ENCODE assay signal across 8 cellular contexts in the genomic region with DNA sequence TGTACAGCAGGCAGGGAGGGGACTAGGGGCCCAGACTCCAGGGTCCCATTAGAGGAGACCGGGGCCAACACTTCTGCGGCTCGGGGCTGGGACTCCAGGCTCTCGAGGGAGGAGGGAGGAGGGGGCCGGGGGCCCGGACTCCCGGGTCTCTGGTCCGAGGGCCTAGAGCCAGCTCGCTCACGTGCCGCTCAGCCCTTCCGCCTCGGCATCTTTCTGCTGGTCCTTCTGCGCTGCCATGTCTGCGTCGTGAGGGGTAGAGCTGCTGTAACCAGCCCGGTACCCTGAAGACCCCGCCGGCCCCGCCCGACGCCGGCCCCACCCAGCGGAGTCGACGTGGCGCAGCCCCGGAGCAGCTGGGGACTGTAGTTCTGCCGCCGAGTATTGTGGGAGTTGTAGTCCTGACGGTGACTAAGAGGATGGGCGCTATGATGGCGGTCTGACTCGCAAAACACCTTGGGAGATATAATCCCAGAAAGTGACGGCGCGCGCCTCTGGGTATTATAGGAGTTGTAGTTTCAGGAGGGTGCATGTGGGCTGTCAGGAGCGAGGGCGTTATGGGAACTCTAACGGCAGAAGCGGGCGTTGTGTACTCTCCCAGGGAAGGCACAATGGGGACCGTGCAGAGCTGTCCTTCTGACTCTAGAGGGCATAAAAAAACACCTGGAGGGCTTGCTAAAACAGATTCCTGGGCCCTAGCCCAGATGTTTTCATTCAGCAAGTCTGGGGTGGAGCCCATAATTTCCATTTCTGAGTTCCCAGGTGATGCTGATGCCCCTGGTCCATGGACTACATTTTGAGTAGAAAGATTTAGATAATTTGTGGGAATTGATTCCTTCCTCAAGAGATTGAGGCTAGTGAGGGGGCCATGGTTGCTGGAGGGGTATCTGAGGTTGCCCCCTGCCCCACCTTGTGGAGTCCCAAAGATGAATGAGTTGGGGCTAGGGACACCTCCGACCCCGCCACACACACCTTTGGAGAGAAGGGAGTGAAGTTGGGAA. TPM values are rescaled to one million over a fixed set of nuclear protein-coding genes. Genes with fewer than 3 reads are reported as not detected.
DNase-seq lines count a peak whose midpoint lies in the region; ATAC-seq lines count a peak whose summit lies in the region.

Gene RABAC1 (minus strand): TSS at position 266 of the 998 bp plus-strand sequence. CDS start 29 bp downstream, at position 237.

- peak; percentile 83 to 93 (median 85) for DNase-seq in CD4-positive, alpha-beta memory T cell
- DNase-seq in HS-27A (ENCODE audit: low read depth) (peak; percentile 91), NK-92 (lab: John Stamatoyannopoulos, UW; ENCODE audit: unreplicated experiment) (peak; percentile 32), lung microvascular endothelial cell (ENCODE audit: low read depth in 2 of 2) (peak; percentile 88 to 92)
- peak; percentile 66 to 78 for DNase-seq in activated CD8-positive, alpha-beta memory T cell treated with anti-CD3 and anti-CD28 coated beads for 1 hour (ENCODE audit: extremely low read depth in 1 of 2, low read depth in 1 of 2)
- DNase-seq in effector CD8-positive, alpha-beta T cell (lab: John Stamatoyannopoulos, UW): peak; percentile 78
- DNase-seq in stimulated activated CD4-positive, alpha-beta T cell treated with anti-CD3 and anti-CD28 coated beads, TNF-alpha, amount 100 ng/mL, for 48 hours (ENCODE audit: low read depth in 3 of 3): peak; percentile 74 to 83 (median 76)

- peak within 1 kb of the TSS; percentile 82 to 99 (median 96) for H3K27ac Mint-ChIP-seq in CD4-positive, alpha-beta memory T cell

- peaks cover 16% of the 10 kb centered on the region for H3K4me1 ChIP-seq in CD4-positive, alpha-beta memory T cell (ENCODE audit: insufficient read depth, low read length)

- H3K27me3 Mint-ChIP-seq in CD4-positive, alpha-beta memory T cell: no peaks in the 10 kb centered on the region

- H3K9me3 Mint-ChIP-seq in CD4-positive, alpha-beta memory T cell: no peaks in the 10 kb centered on the region

- H3K36me3 Mint-ChIP-seq in CD4-positive, alpha-beta memory T cell: peaks cover 0 to 19% of the 10 kb centered on the region in 2 donors

- H3K4me1 Mint-ChIP-seq in CD4-positive, alpha-beta memory T cell: peaks cover 10 to 26% (median 17%) of the 10 kb centered on the region in 4 donors

- intact Hi-C loops in CD4-positive, alpha-beta memory T cell (cut with micrococcal nuclease): loop anchor here (1.0 to 2.0 kb wide), 3 partner anchors 73 to 100 kb away; no protein-coding TSS in a partner anchor

- no peaks in the 10 kb centered on the region for H3K9me3 ChIP-seq in CD4-positive, alpha-beta memory T cell (ENCODE audit: control insufficient read depth in 1 of 2, low read length in 2 of 2)

- no peaks in the 10 kb centered on the region for H3K27me3 ChIP-seq in CD4-positive, alpha-beta memory T cell (ENCODE audit: insufficient read depth, low read length)

- CTCF ChIA-PET in CD4-positive, alpha-beta memory T cell (lab: Charles Lee; ENCODE audit: partially characterized antibody): interaction anchor here (1.0 to 3.5 kb wide), 4 partner anchors 9 to 100 kb away, joined by 3 to 17 read pairs (median 8); partner anchors contain the start of gene RPS19

- peak; percentile 69 for ATAC-seq in GM19455 (IDR thresholded peaks at IDR 0.05; ENCODE audit: unreplicated experiment)

- no peaks in the 10 kb centered on the region for H3K36me3 ChIP-seq in CD4-positive, alpha-beta memory T cell (ENCODE audit: insufficient read depth, low read length)

- peak within 1 kb of the TSS; percentile 77 for H3K27ac ChIP-seq in CD4-positive, alpha-beta memory T cell (ENCODE audit: low read depth, low read length)

- POLR2A ChIA-PET in CD4-positive, alpha-beta memory T cell (lab: Charles Lee; ENCODE audit: partially characterized antibody): interaction anchor here (0.8 to 5.2 kb wide), 15 partner anchors 13 to 117 kb away, joined by 3 to 57 read pairs (median 3); partner anchors contain the start of genes ARHGEF1, CD79A, ERFL and RPS19

- H3K4me3 ChIP-seq in CD4-positive, alpha-beta memory T cell (ENCODE audit: low read length in 2 of 2): peak within 1 kb of the TSS; percentile 73 to 85

- peak within 1 kb of the TSS; percentile 90 to 97 (median 96) for H3K4me3 Mint-ChIP-seq in CD4-positive, alpha-beta memory T cell

RNA-seq across cellular contexts. Expression of gene RABAC1, which starts in this region (rescaled TPM):
- total RNA-seq in CD4-positive, alpha-beta memory T cell: 100 to 1,000 TPM in 1 of 2 experiments, 10 to 100 TPM in 1; 97.4 to 100 TPM
- polyA plus RNA-seq in CD4-positive, alpha-beta memory T cell: 100 to 1,000 TPM; 198 to 256 TPM
- 125 and 173 TPM in 2 replicates for total RNA-seq in lung microvascular endothelial cell

Comparison
In these comparisons a context has a peak if more than half of its experiments do, and no peak if none do; other contexts are left out.
1. Peak in every context shown above with its lines: DNase-seq, ATAC-seq, H3K4me3 ChIP-seq and H3K27ac ChIP-seq.
2. DNase-seq: peak in every context shown above with its lines; median percentile 91 in HS-27A; 90 in lung microvascular endothelial cell; 85 in CD4-positive, alpha-beta memory T cell; 78 in effector CD8-positive, alpha-beta T cell; 76 in stimulated activated CD4-positive, alpha-beta T cell treated with anti-CD3 and anti-CD28 coated beads, TNF-alpha, amount 100 ng/mL, for 48 hours; 72 in activated CD8-positive, alpha-beta memory T cell treated with anti-CD3 and anti-CD28 coated beads for 1 hour; 32 in NK-92.